In the genomic region with DNA sequence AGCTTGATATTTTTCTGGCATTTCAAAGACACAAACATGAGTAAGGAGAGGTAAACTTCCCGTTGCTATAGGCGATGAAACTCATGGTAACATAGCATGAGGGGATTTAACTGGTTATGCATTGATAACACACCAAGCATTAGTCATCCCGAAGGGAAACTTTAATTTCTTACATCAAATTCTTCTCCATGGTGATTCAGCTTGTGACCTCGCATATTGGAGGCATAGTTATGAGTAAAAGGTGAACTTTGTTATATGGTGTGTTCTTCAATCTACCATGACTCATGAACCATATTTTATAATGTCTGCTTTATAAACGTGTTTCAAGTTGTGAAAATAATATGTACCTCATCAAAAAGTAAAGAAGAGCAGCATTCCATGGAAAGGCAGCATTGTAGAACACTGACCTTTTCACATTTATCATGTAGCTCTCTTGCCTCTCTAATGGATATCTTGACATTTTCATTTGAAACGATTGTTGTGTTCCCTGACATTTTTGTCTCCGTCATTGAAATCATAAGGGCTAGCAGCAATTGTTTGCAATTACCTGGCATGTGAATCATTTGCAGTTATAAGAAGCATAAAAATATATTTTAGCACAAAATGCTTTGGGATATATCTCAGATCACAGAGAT, we compare ENCODE assay signal across 15 cellular contexts.
DNase-seq lines count a peak whose midpoint lies in the region; ATAC-seq, FAIRE-seq and TF ChIP-seq lines count a peak whose summit lies in the region.
"Had no signal": no experiment of that assay in that cellular context is flagged by ENCODE, and none has a peak within 500 bp of the region (broad histone marks: within the 10 kb centered on the region; RNA-seq: fewer than 3 reads in every experiment).

No MANE protein-coding gene starts in this region.

- H3K4me1 ChIP-seq in PC-3 (ENCODE audit: insufficient read depth, low read length) (peaks cover 3% of the 10 kb centered on the region; the same call in 1 of the 2 replicates), keratinocyte (ENCODE audit: control insufficient read depth, extremely low read depth, insufficient read depth, low read length) (no peaks in the 10 kb centered on the region)
- H3K4me1 ChIP-seq: SJSA1 had no signal

- H2AFZ ChIP-seq in PC-3 (ENCODE audit: low read length) (no peak overlapping the region), keratinocyte (ENCODE audit: control insufficient read depth, low read length) (peak overlapping the region; percentile 47)
- H2AFZ ChIP-seq: hepatocyte had no signal

- no peak overlapping the region for H3K4me2 ChIP-seq in PC-3 (ENCODE audit: low read length)
- no peak overlapping the region for H3K4me2 ChIP-seq in keratinocyte (ENCODE audit: control insufficient read depth, extremely low read depth, insufficient read depth, low read depth, low read length)
- H3K4me2 ChIP-seq: hepatocyte had no signal

- no peaks in the 10 kb centered on the region for H3K79me2 ChIP-seq in PC-3 (ENCODE audit: low read length)
- H3K79me2 ChIP-seq in keratinocyte (ENCODE audit: control insufficient read depth, insufficient read depth, low read length), result no peaks in the 10 kb centered on the region
- H3K79me2 ChIP-seq: hepatocyte had no signal

- H3K4me3 ChIP-seq in PC-3 (ENCODE audit: low read length) (no peak overlapping the region), bronchial epithelial cell (ENCODE audit: low read depth, low read length) (no peak overlapping the region), keratinocyte (ENCODE audit: control insufficient read depth in 2 of 3, extremely low read depth in 1 of 3, insufficient read depth in 2 of 3, low read depth in 1 of 3, low read length in 3 of 3) (no peak overlapping the region)
- H3K4me3 ChIP-seq: hepatocyte, MG63, SJSA1 had no signal

- CTCF ChIA-PET in PC-3 (lab: Charles Lee), result no interaction called here

- H4K20me1 ChIP-seq in PC-3 (ENCODE audit: low read length), result no peaks in the 10 kb centered on the region
- H4K20me1 ChIP-seq in keratinocyte (ENCODE audit: control insufficient read depth, extremely low read depth, insufficient read depth, low read length), result no peaks in the 10 kb centered on the region

- H3K9me2 ChIP-seq in PC-3 (replicated peaks; ENCODE audit: low read length), result no peaks in the 10 kb centered on the region

- TF ChIP-seq CTCF in D721Med (IDR thresholded peaks at IDR 0.05; ENCODE audit: insufficient read depth, missing control alignments) (no peak), PC-3 (conservative IDR thresholded peaks at IDR 0.05; ENCODE audit: low read depth, low read length) (no peak), bronchial epithelial cell (IDR thresholded peaks at IDR 0.05; ENCODE audit: insufficient read depth, low read length, severe bottlenecking) (no peak), keratinocyte (optimal IDR thresholded peaks at IDR 0.05 in 1 of 3, IDR thresholded peaks at IDR 0.05 in 1 of 3, conservative IDR thresholded peaks at IDR 0.05 in 1 of 3; ENCODE audit: extremely low read depth in 1 of 3, insufficient read depth in 2 of 3, low read length in 3 of 3) (no peak)

- FAIRE-seq in D721Med (lab: Jason Lieb, UNC) (peak; percentile 80), bronchial epithelial cell (lab: Jason Lieb, UNC) (no peak), keratinocyte (lab: Jason Lieb, UNC) (peak; percentile 51)

- no peak for ATAC-seq in PC-3
- ATAC-seq: activated CD8-positive, alpha-beta T cell treated with anti-CD3 and anti-CD28 coated beads, Interleukin-2, amount 10 ng/mL, durations not matched to agents 7 days and 5 days; left colon had no signal

- H3K9ac ChIP-seq in PC-3 (ENCODE audit: low read length) (no peak overlapping the region), keratinocyte (ENCODE audit: control insufficient read depth, extremely low read depth, insufficient read depth, low read length) (no peak overlapping the region)

- no peaks in the 10 kb centered on the region for H3F3A ChIP-seq in PC-3 (ENCODE audit: low read length, unreplicated experiment)

- DNase-seq in D721Med (ENCODE audit: insufficient read length, low spot score) (no peak), PC-3 (peak; percentile 54), bronchial epithelial cell (ENCODE audit: low read depth) (peak; percentile 92), keratinocyte (ENCODE audit: low read depth, low spot score) (peak; percentile 7), GDM1 (lab: John Stamatoyannopoulos, UW) (no peak), cerebellar cortex (ENCODE audit: low spot score) (no peak), NOMO-1 treated with dmso at 0.1 percent for 144 hours (lab: John Stamatoyannopoulos, UW; ENCODE audit: unreplicated experiment) (no peak)
- no peak for DNase-seq in activated T-cell treated with anti-CD3 and anti-CD28 coated beads, Interleukin-2, amount 50 U/mL, for 48 hours
- DNase-seq: activated CD8-positive, alpha-beta T cell treated with anti-CD3 and anti-CD28 coated beads, Interleukin-2, amount 10 ng/mL, durations not matched to agents 7 days and 5 days; endodermal cell; left colon; MG63; NCI-H2029 had no signal

- H3K27me3 ChIP-seq in PC-3 (ENCODE audit: low read length) (no peaks in the 10 kb centered on the region), bronchial epithelial cell (ENCODE audit: control insufficient read depth, insufficient read depth, low read length) (no peaks in the 10 kb centered on the region), keratinocyte (ENCODE audit: control insufficient read depth, extremely low read depth, insufficient read depth, low read length) (no peaks in the 10 kb centered on the region)
- H3K27me3 ChIP-seq: hepatocyte, MG63, SJSA1 had no signal

- H3K9me3 ChIP-seq in PC-3 (ENCODE audit: low read length), result no peaks in the 10 kb centered on the region
- H3K9me3 ChIP-seq in keratinocyte (ENCODE audit: control insufficient read depth, low read depth, low read length), result no peaks in the 10 kb centered on the region
- H3K9me3 ChIP-seq: MG63, SJSA1 had no signal

- no peaks in the 10 kb centered on the region for H3K9me1 ChIP-seq in keratinocyte (ENCODE audit: control insufficient read depth, extremely low read depth, insufficient read depth, low read length)

- H3K36me3 ChIP-seq in PC-3 (ENCODE audit: low read depth, low read length), result no peaks in the 10 kb centered on the region
- H3K36me3 ChIP-seq in bronchial epithelial cell (ENCODE audit: control insufficient read depth, insufficient read depth, low read length), result no peaks in the 10 kb centered on the region
- H3K36me3 ChIP-seq in keratinocyte (ENCODE audit: control insufficient read depth in 2 of 2, extremely low read depth in 1 of 2, insufficient read depth in 2 of 2, low read length in 2 of 2), result no peaks in the 10 kb centered on the region
- H3K36me3 ChIP-seq: MG63, SJSA1 had no signal

- POLR2A ChIA-PET in PC-3 (lab: Charles Lee; ENCODE audit: unreplicated experiment), result no interaction called here

- intact Hi-C loops in PC-3 (cut with micrococcal nuclease), result no loop called here

- no TSS peak for BruUV-seq in PC-3 (replicated peaks; lab: Mats Ljungman, UMichigan)

- H3K27ac ChIP-seq in PC-3 (ENCODE audit: low read length) (0 out of 2 replicates have a peak overlapping the region, but pooled peaks have one; percentile 11), keratinocyte (ENCODE audit: control insufficient read depth, insufficient read depth, low read length) (peak overlapping the region; percentile 24)
- H3K27ac ChIP-seq: hepatocyte, SJSA1 had no signal

- dilution Hi-C loops in keratinocyte (cut with MboI; ENCODE audit: extremely low pct_ligation_motif_present, low sequenced_read_pairs), result no loop called here

Comparison
In these comparisons a context has a peak if more than half of its experiments do, and no peak if none do; other contexts are left out.
1. DNase-seq: peak in PC-3 (single experiment), bronchial epithelial cell (single experiment) and keratinocyte (single experiment); none in D721Med (single experiment), GDM1 (single experiment), activated T-cell treated with anti-CD3 and anti-CD28 coated beads, Interleukin-2, amount 50 U/mL, for 48 hours (0 of 2), cerebellar cortex (single experiment) and NOMO-1 treated with dmso at 0.1 percent for 144 hours (single experiment).